In genomic region chr3:138188013-138188352, GRCh38 we compare ENCODE assay signal across 7 cellular contexts. TPM values are rescaled to one million over a fixed set of nuclear protein-coding genes. Genes with fewer than 3 reads are reported as not detected.
DNase-seq lines count a peak whose midpoint lies in the region; ATAC-seq, FAIRE-seq and TF ChIP-seq lines count a peak whose summit lies in the region.

No MANE protein-coding gene starts in this region.

- CTCF ChIA-PET in K562 (lab: Yijun Ruan, JAX; ENCODE audit: low intra/inter-chr PET ratio) = no interaction called here

- TF ChIP-seq POLR2A in K562 (conservative IDR thresholded peaks at IDR 0.05) = no peak

- H3K4me2 ChIP-seq in Loucy (ENCODE audit: low read depth, low read length, poor library complexity, severe bottlenecking) = peak overlapping the region; percentile 71
- peak overlapping the region; percentile 92 for H3K4me2 ChIP-seq in K562 (ENCODE audit: insufficient read depth, low read length)

- POLR2A ChIA-PET in K562 (lab: Yijun Ruan, JAX) = interaction anchor here (0.5 to 2.5 kb wide), 3 partner anchors 9 to 114 kb away, joined by 3 to 14 read pairs (median 6); partner anchors contain the start of gene DBR1

- H3K79me2 ChIP-seq in Loucy (ENCODE audit: insufficient read depth, low read length) (peaks cover 56% of the 10 kb centered on the region), K562 (ENCODE audit: control insufficient read depth, insufficient read depth, low read length) (peaks cover 58% of the 10 kb centered on the region)

- peak; percentile 75 for FAIRE-seq in K562 (lab: Jason Lieb, UNC)

- BruUV-seq in K562 (replicated peaks; lab: Mats Ljungman, UMichigan) = no TSS peak

- ATAC-seq in K562 = peak; percentile 70
- no peak for ATAC-seq in GM21576 (IDR thresholded peaks at IDR 0.05; ENCODE audit: unreplicated experiment)
- ATAC-seq in HG02759 (IDR thresholded peaks at IDR 0.05; ENCODE audit: unreplicated experiment) = no peak

- H3K27ac ChIP-seq in K562 (ENCODE audit: extremely low read depth, low read depth, low read length) (peak overlapping the region; percentile 97), temporal lobe (ENCODE audit: low read depth, low read length) (peak overlapping the region; percentile 77)

- no peaks in the 10 kb centered on the region for H3K27me3 ChIP-seq in Loucy (ENCODE audit: insufficient read depth, low read length, poor library complexity, severe bottlenecking)
- no peaks in the 10 kb centered on the region for H3K27me3 ChIP-seq in K562 (ENCODE audit: control insufficient read depth in 2 of 2, insufficient read depth in 2 of 2, low read length in 2 of 2)
- no peaks in the 10 kb centered on the region for H3K27me3 ChIP-seq in kidney epithelial cell (ENCODE audit: control insufficient read depth, insufficient read depth, low read length)

- H2AFZ ChIP-seq in Loucy (ENCODE audit: low read length) = peak overlapping the region; percentile 99
- peak overlapping the region; percentile 92; the same call in 1 of the 2 replicates for H2AFZ ChIP-seq in K562 (ENCODE audit: low read depth, low read length)

- TF ChIP-seq EP300 in K562 (IDR thresholded peaks at IDR 0.05; ENCODE audit: low read length) = no peak

- no peak for TF ChIP-seq RAD21 in K562 (CRISPR knock-in tag; conservative IDR thresholded peaks at IDR 0.05 in 1 of 2, IDR thresholded peaks at IDR 0.05 in 1 of 2)

- H3K4me3 ChIP-seq in Loucy (ENCODE audit: low read length, poor library complexity, severe bottlenecking) (peak overlapping the region; percentile 85), K562 (peak overlapping the region; percentile 77), kidney epithelial cell (ENCODE audit: low read depth, low read length) (peak overlapping the region; percentile 88)

- TF ChIP-seq CTCF in Loucy (conservative IDR thresholded peaks at IDR 0.05; ENCODE audit: low read length) (no peak), K562 (IDR thresholded peaks at IDR 0.05 in 2 of 3, conservative IDR thresholded peaks at IDR 0.05 in 1 of 3; ENCODE audit: insufficient read depth in 2 of 3, low read depth in 1 of 3, low read length in 3 of 3) (no peak), kidney epithelial cell (IDR thresholded peaks at IDR 0.05; ENCODE audit: insufficient read depth, low read length, poor library complexity, severe bottlenecking) (no peak)

- H3K36me3 ChIP-seq in Loucy (ENCODE audit: insufficient read depth, low read length) (0 out of 2 replicates have a peak, but pooled peaks cover 4% of the 10 kb centered on the region), K562 (ENCODE audit: control insufficient read depth, insufficient read depth, low read length) (peaks cover 30% of the 10 kb centered on the region), kidney epithelial cell (ENCODE audit: control insufficient read depth, insufficient read depth, low read length) (no peaks in the 10 kb centered on the region)

- H3K9me2 ChIP-seq in Loucy (replicated peaks; ENCODE audit: low read depth, low read length) = no peaks in the 10 kb centered on the region

- H3K4me1 ChIP-seq in Loucy (ENCODE audit: insufficient read depth, low read length, poor library complexity, severe bottlenecking) = peaks cover 36% of the 10 kb centered on the region
- H3K4me1 ChIP-seq in K562 (replicated peaks in 1 of 2; ENCODE audit: control insufficient read depth in 2 of 2, insufficient read depth in 2 of 2, low read length in 2 of 2) = peaks cover 0 to 14% of the 10 kb centered on the region in 2 experiments; a peak in 3 of 5 replicates

- WGBS in K562 (ENCODE audit: insufficient coverage, low coverage, missing lambda C conversion rate) = 0% methylated on average over 8 of the region's 11 CpGs

- H3K9me3 ChIP-seq in Loucy (ENCODE audit: insufficient read depth, low read depth, low read length) = no peaks in the 10 kb centered on the region
- no peaks in the 10 kb centered on the region for H3K9me3 ChIP-seq in K562 (replicated peaks; ENCODE audit: control insufficient read depth, insufficient read depth, low read depth, low read length)

- H4K20me1 ChIP-seq in Loucy (ENCODE audit: insufficient read depth, low read length, poor library complexity, severe bottlenecking) (peaks cover 51% of the 10 kb centered on the region), K562 (replicated peaks; ENCODE audit: control insufficient read depth, insufficient read depth, low read length) (no peaks in the 10 kb centered on the region; the same call in 1 of the 2 replicates)

- no peaks in the 10 kb centered on the region for H3K9me1 ChIP-seq in K562 (ENCODE audit: control insufficient read depth, insufficient read depth, low read length)

- no peaks in the 10 kb centered on the region for H3F3A ChIP-seq in Loucy (ENCODE audit: low read depth)

- intact Hi-C loops in K562 (cut with micrococcal nuclease) = loop anchor here (10.0 kb wide), 1 partner anchor 727 kb away; no protein-coding TSS in a partner anchor

- H3K9ac ChIP-seq in Loucy (ENCODE audit: low read depth, low read length, poor library complexity, severe bottlenecking) (peak overlapping the region; percentile 80), K562 (ENCODE audit: insufficient read depth in 1 of 2, low read depth in 2 of 2, low read length in 2 of 2) (peak overlapping the region; percentile 92 to 95)

- DNase-seq in GM19238 (ENCODE audit: insufficient read length, low spot score) (peak; percentile 34), K562 (ENCODE audit: extremely low read depth in 1 of 4, low spot score in 3 of 4) (peak; percentile 12 to 60 (median 34)), kidney epithelial cell (ENCODE audit: low read depth) (no peak)

- in situ Hi-C loops in K562 (cut with MboI) = no loop called here

RNA-seq across cellular contexts. Expression of gene ARMC8, which starts 0.9 kb away (rescaled TPM):
- total RNA-seq in K562 (2011; cell fraction: chromatin; rRNA removed; ENCODE audit: low replicate concordance) = 165 and 168 TPM in 2 replicates
- total RNA-seq in K562 (2011; cell fraction: nucleolus; rRNA removed) = 84.4 and 85.4 TPM in 2 replicates
- total RNA-seq in K562 (2011; cell fraction: nucleoplasm; rRNA removed) = 96.1 and 121 TPM in 2 replicates
- total RNA-seq in K562 (2014; rRNA removed) (22.0 and 22.4 TPM in 2 replicates), K562 (2014; rRNA removed; fragmentation: Illumina TruSeq; extraction: Trizol) (43.6 and 51.1 TPM in 2 replicates), K562 (2015; rRNA removed; fragmentation: Illumina TruSeq; extraction: Trizol) (33.5 and 37.3 TPM in 2 replicates), K562 (2021) (33.5 and 39.7 TPM in 2 replicates), kidney epithelial cell (27.1 and 42.5 TPM in 2 replicates), temporal lobe (53.6 TPM)
- polyA plus RNA-seq in K562 (2011; rRNA removed) (69.2 and 76.1 TPM in 2 replicates), K562 (2014; fragmentation: Illumina TruSeq; extraction: Trizol) (32.2 and 37.6 TPM in 2 replicates), K562 (2014; fragmentation: Nextera tagmentation; extraction: Ambion mirVana) (10 to 100 TPM; 33.7 to 53.9 TPM), K562 (2014; rRNA removed) (25.7 and 25.8 TPM in 2 replicates)
- 49.0 and 59.2 TPM in 2 replicates for polyA plus RNA-seq in K562 (2011; cell fraction: cytosol; rRNA removed)
- 104 and 119 TPM in 2 replicates for polyA plus RNA-seq in K562 (2011; cell fraction: nucleus; rRNA removed)
- polyA plus RNA-seq in K562 (2012) = 18.5 and 22.9 TPM in 2 replicates
- polyA minus RNA-seq in K562 (2011; rRNA and poly(A)+ RNA removed) = 124 and 144 TPM in 2 replicates
- polyA minus RNA-seq in K562 (2011; cell fraction: cytosol; rRNA and poly(A)+ RNA removed) = 28.2 and 49.7 TPM in 2 replicates
- polyA minus RNA-seq in K562 (2011; cell fraction: nucleus; rRNA and poly(A)+ RNA removed) = 95.2 and 160 TPM in 2 replicates

RNA-seq across cellular contexts. Expression of gene DBR1, which starts 13.3 kb away (rescaled TPM):
- total RNA-seq in K562 (2011; cell fraction: chromatin; rRNA removed; ENCODE audit: low replicate concordance) = 11.2 and 26.9 TPM in 2 replicates
- 5.7 and 6.6 TPM in 2 replicates for total RNA-seq in K562 (2011; cell fraction: nucleolus; rRNA removed)
- total RNA-seq in K562 (2011; cell fraction: nucleoplasm; rRNA removed) = 12.8 and 15.4 TPM in 2 replicates
- 8.8 and 11.3 TPM in 2 replicates for total RNA-seq in K562 (2014; rRNA removed)
- 13.8 and 14.1 TPM in 2 replicates for total RNA-seq in K562 (2014; rRNA removed; fragmentation: Illumina TruSeq; extraction: Trizol)
- 13.3 and 13.4 TPM in 2 replicates for total RNA-seq in K562 (2015; rRNA removed; fragmentation: Illumina TruSeq; extraction: Trizol)
- 12.4 and 13.1 TPM in 2 replicates for total RNA-seq in K562 (2021)
- 8.1 and 10.9 TPM in 2 replicates for polyA plus RNA-seq in K562 (2011; rRNA removed)
- 5.4 and 7.0 TPM in 2 replicates for polyA plus RNA-seq in K562 (2011; cell fraction: cytosol; rRNA removed)
- polyA plus RNA-seq in K562 (2011; cell fraction: nucleus; rRNA removed) = 4.5 and 5.5 TPM in 2 replicates
- polyA plus RNA-seq in K562 (2012) = 6.9 and 9.5 TPM in 2 replicates
- 11.0 and 12.1 TPM in 2 replicates for polyA plus RNA-seq in K562 (2014; fragmentation: Illumina TruSeq; extraction: Trizol)
- polyA plus RNA-seq in K562 (2014; fragmentation: Nextera tagmentation; extraction: Ambion mirVana) = 1 to 10 TPM; 2.7 to 6.0 TPM
- 9.6 and 11.3 TPM in 2 replicates for polyA plus RNA-seq in K562 (2014; rRNA removed)
- 7.2 and 8.7 TPM in 2 replicates for polyA minus RNA-seq in K562 (2011; rRNA and poly(A)+ RNA removed)
- 6.2 and 6.3 TPM in 2 replicates for polyA minus RNA-seq in K562 (2011; cell fraction: cytosol; rRNA and poly(A)+ RNA removed)
- polyA minus RNA-seq in K562 (2011; cell fraction: nucleus; rRNA and poly(A)+ RNA removed) = 3.6 and 6.0 TPM in 2 replicates
- 16.7 and 17.2 TPM in 2 replicates for total RNA-seq in kidney epithelial cell
- total RNA-seq in temporal lobe = 22.6 TPM

RNA-seq across cellular contexts. Expression of gene A4GNT, which starts 55.8 kb away (rescaled TPM):
- total RNA-seq in K562 (2011; cell fraction: chromatin; rRNA removed; ENCODE audit: low replicate concordance) = not detected in 2 replicates
- not detected in 2 replicates for total RNA-seq in K562 (2011; cell fraction: nucleolus; rRNA removed)
- total RNA-seq in K562 (2011; cell fraction: nucleoplasm; rRNA removed) = not detected in 2 replicates
- total RNA-seq in K562 (2014; rRNA removed) (not detected in 2 replicates), K562 (2014; rRNA removed; fragmentation: Illumina TruSeq; extraction: Trizol) (not detected in 2 replicates), K562 (2015; rRNA removed; fragmentation: Illumina TruSeq; extraction: Trizol) (not detected in 2 replicates), K562 (2021) (not detected in 2 replicates), kidney epithelial cell (not detected in 2 replicates), temporal lobe (not detected)
- polyA plus RNA-seq in K562 (2011; rRNA removed) (not detected in 2 replicates), K562 (2014; fragmentation: Illumina TruSeq; extraction: Trizol) (not detected in 2 replicates), K562 (2014; fragmentation: Nextera tagmentation; extraction: Ambion mirVana) (not detected), K562 (2014; rRNA removed) (not detected in 2 replicates)
- not detected in 2 replicates for polyA plus RNA-seq in K562 (2011; cell fraction: cytosol; rRNA removed)
- not detected in 2 replicates for polyA plus RNA-seq in K562 (2011; cell fraction: nucleus; rRNA removed)
- polyA plus RNA-seq in K562 (2012) = 0.08 TPM in 1 of 2 replicates, not detected in the other
- not detected in 2 replicates for polyA minus RNA-seq in K562 (2011; rRNA and poly(A)+ RNA removed)
- polyA minus RNA-seq in K562 (2011; cell fraction: cytosol; rRNA and poly(A)+ RNA removed) = not detected in 2 replicates
- polyA minus RNA-seq in K562 (2011; cell fraction: nucleus; rRNA and poly(A)+ RNA removed) = not detected in 2 replicates
